In the genomic region with DNA sequence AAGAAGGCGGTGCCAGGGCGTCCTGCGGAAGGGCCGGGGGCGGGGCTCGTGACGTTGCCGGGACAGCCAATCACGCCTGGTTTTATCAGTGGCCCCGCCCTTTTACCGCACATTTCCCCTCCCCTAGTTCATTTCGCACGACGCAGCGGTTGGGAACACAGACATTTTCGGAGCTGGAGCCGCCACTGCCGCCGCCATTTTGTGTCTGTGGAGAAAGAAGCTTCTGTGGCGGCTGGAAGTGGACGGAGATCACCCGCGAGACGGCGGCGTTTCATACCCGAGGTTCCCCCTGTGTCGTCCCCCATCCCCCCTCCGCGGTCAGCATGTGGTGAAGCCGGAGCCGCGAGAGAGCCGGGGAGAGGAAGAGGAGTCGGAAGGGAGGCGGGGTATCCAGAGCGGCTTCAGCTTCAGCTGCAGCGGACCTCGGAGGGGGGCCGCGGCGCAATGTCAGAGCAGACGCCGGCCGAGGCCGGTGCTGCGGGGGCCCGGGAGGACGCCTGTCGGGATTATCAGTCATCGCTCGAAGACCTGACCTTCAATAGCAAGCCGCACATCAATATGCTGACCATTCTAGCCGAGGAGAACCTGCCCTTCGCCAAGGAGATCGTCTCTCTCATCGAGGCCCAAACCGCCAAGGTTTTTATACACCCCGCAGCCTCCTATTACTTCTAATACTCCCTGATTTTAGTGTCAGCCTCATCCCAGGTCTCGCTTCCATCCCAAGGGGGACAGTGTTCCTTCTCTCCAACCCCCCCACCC, we compare ENCODE assay signal across 8 cellular contexts. TPM values are rescaled to one million over a fixed set of nuclear protein-coding genes. Genes with fewer than 3 reads are reported as not detected.
DNase-seq lines count a peak whose midpoint lies in the region; ATAC-seq, FAIRE-seq and TF ChIP-seq lines count a peak whose summit lies in the region.

A gene with protein sequence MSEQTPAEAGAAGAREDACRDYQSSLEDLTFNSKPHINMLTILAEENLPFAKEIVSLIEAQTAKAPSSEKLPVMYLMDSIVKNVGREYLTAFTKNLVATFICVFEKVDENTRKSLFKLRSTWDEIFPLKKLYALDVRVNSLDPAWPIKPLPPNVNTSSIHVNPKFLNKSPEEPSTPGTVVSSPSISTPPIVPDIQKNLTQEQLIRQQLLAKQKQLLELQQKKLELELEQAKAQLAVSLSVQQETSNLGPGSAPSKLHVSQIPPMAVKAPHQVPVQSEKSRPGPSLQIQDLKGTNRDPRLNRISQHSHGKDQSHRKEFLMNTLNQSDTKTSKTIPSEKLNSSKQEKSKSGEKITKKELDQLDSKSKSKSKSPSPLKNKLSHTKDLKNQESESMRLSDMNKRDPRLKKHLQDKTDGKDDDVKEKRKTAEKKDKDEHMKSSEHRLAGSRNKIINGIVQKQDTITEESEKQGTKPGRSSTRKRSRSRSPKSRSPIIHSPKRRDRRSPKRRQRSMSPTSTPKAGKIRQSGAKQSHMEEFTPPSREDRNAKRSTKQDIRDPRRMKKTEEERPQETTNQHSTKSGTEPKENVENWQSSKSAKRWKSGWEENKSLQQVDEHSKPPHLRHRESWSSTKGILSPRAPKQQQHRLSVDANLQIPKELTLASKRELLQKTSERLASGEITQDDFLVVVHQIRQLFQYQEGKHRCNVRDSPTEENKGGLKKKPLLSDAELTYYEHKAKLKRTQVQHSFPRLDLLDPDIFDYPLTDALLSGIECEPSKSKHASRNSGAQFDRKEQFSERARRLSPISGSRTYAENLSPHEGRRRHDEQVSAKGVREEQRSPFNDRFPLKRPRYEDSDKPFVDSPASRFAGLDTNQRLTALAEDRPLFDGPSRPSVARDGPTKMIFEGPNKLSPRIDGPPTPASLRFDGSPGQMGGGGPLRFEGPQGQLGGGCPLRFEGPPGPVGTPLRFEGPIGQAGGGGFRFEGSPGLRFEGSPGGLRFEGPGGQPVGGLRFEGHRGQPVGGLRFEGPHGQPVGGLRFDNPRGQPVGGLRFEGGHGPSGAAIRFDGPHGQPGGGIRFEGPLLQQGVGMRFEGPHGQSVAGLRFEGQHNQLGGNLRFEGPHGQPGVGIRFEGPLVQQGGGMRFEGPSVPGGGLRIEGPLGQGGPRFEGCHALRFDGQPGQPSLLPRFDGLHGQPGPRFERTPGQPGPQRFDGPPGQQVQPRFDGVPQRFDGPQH (N-terminal part only) (plus strand): TSS at position 136 of the 759 bp plus-strand sequence. CDS start 309 bp downstream, at position 445.

- no peak for TF ChIP-seq CTCF in LNCaP clone FGC (IDR thresholded peaks at IDR 0.05; ENCODE audit: control insufficient read depth, extremely low read depth, insufficient read depth)
- TF ChIP-seq CTCF in kidney (IDR thresholded peaks at IDR 0.05; ENCODE audit: borderline replicate concordance, extremely low read depth, insufficient read depth): peak; percentile 6

- peaks cover 3 to 8% of the 10 kb centered on the region in 2 donors for H3K4me1 ChIP-seq in kidney (ENCODE audit: control insufficient read depth in 1 of 2, insufficient read depth in 1 of 2, low read depth in 1 of 2, low read length in 2 of 2)

- ATAC-seq in GM21576 (IDR thresholded peaks at IDR 0.05; ENCODE audit: unreplicated experiment): peak; percentile 1
- ATAC-seq in stimulated activated naive CD8-positive, alpha-beta T cell treated with anti-CD3 and anti-CD28 coated beads, Interleukin-15, Interleukin-2, amounts not matched to agents 100 U/mL and 50 U/mL, for 24 hours: peak; percentile 4

- no peaks in the 10 kb centered on the region for H3K36me3 ChIP-seq in kidney (ENCODE audit: control insufficient read depth in 1 of 2, insufficient read depth in 2 of 2, low read length in 2 of 2)

- DNase-seq in COR-L47 (lab: John Stamatoyannopoulos, UW): peak; percentile 16
- DNase-seq in LNCaP clone FGC (ENCODE audit: low read depth): no peak
- peak; percentile 41 for DNase-seq in brain pericyte (ENCODE audit: low read depth, low spot score)
- no peak for DNase-seq in kidney
- no peak for DNase-seq in stimulated activated naive CD8-positive, alpha-beta T cell treated with anti-CD3 and anti-CD28 coated beads, Interleukin-15, Interleukin-2, amounts not matched to agents 100 U/mL and 50 U/mL, for 24 hours
- no peak for DNase-seq in NCI-H1417 treated with DMSO at 0.1 percent for 48 hours (lab: John Stamatoyannopoulos, UW)
- no peak for DNase-seq in SIG-M5 (lab: John Stamatoyannopoulos, UW)

- H3K27ac ChIP-seq in kidney (ENCODE audit: low read depth in 2 of 2, low read length in 2 of 2): peak within 1 kb of the TSS; percentile 98 to 99

- peak within 1 kb of the TSS; percentile 92 to 100 for H3K9ac ChIP-seq in kidney (ENCODE audit: low read length in 2 of 2)

- no peak for FAIRE-seq in kidney (lab: Jason Lieb, UNC)

- H3K4me3 ChIP-seq in LNCaP clone FGC (ENCODE audit: low read depth, low read length) (peak within 1 kb of the TSS; percentile 99), kidney (ENCODE audit: low read length in 2 of 2) (peak within 1 kb of the TSS; percentile 89 to 90)

- intact Hi-C loops in kidney (cut with DNase I): no loop called here

- H3K9me3 ChIP-seq in kidney (ENCODE audit: control insufficient read depth in 1 of 2, low read length in 2 of 2): no peaks in the 10 kb centered on the region

RNA-seq across cellular contexts. Expression of the gene that starts here (rescaled TPM):
- 61.2 TPM for total RNA-seq in kidney
- 19.3 TPM for polyA plus RNA-seq in kidney (ENCODE audit: insufficient read depth, low read depth, low replicate concordance)

Comparison
In these comparisons a context has a peak if more than half of its experiments do, and no peak if none do; other contexts are left out.
1. DNase-seq: peak in COR-L47 (single experiment) and brain pericyte (single experiment); none in LNCaP clone FGC (single experiment), kidney (single experiment), stimulated activated naive CD8-positive, alpha-beta T cell treated with anti-CD3 and anti-CD28 coated beads, Interleukin-15, Interleukin-2, amounts not matched to agents 100 U/mL and 50 U/mL, for 24 hours (single experiment), NCI-H1417 treated with DMSO at 0.1 percent for 48 hours (single experiment) and SIG-M5 (single experiment).